ENCODE assay signal across 1 cellular context in genomic region chr2:85545780-85546240, GRCh38.
A peak's percentile ranks its signal among the peaks of the same experiment; 100 is the strongest.
TF ChIP-seq lines count a peak whose summit lies in the region.

No MANE protein-coding gene starts in this region.

TF ChIP-seq in K562, 482 proteins besides CTCF, POLR2A, EP300 and RAD21 (continues in another document):
- no peak for TF ChIP-seq ZBTB12 (CRISPR knock-in tag; IDR thresholded peaks at IDR 0.05)
- TF ChIP-seq BCLAF1 (IDR thresholded peaks at IDR 0.05; ENCODE audit: borderline replicate concordance in 1 of 2, control insufficient read depth in 1 of 2, low read depth in 2 of 2, low read length in 1 of 2) = peak in 1 of 2 experiments; percentile 58; a peak in 2 of 4 replicates
- TF ChIP-seq ZZZ3 (IDR thresholded peaks at IDR 0.05) = 0 out of 2 replicates have a peak, but pooled peaks have one; percentile 17
- TF ChIP-seq ZNF76 (CRISPR knock-in tag; IDR thresholded peaks at IDR 0.05; ENCODE audit: borderline replicate concordance) = no peak
- TF ChIP-seq SIX5 (IDR thresholded peaks at IDR 0.05; ENCODE audit: borderline replicate concordance in 1 of 2, insufficient read depth in 1 of 2, low read depth in 1 of 2, low read length in 2 of 2) = no peak
- TF ChIP-seq HMGN3 (IDR thresholded peaks at IDR 0.05; ENCODE audit: borderline replicate concordance, extremely low read depth, insufficient read length, low read depth, low read length) = no peak
- TF ChIP-seq MBD2 (IDR thresholded peaks at IDR 0.05; ENCODE audit: borderline replicate concordance, low read depth) = no peak
- TF ChIP-seq ZNF395 (CRISPR knock-in tag; IDR thresholded peaks at IDR 0.05) = no peak
- TF ChIP-seq ZMIZ1 (IDR thresholded peaks at IDR 0.05; ENCODE audit: low read depth in 2 of 2, low read length in 2 of 2) = peak in 1 of 2 experiments; percentile 43; a peak in 1 of 4 replicates
- TF ChIP-seq ZFX (CRISPR knock-in tag; IDR thresholded peaks at IDR 0.05) = peak; percentile 6; the same call in 1 of the 2 replicates
- no peak for TF ChIP-seq ZBTB49 (CRISPR knock-in tag; IDR thresholded peaks at IDR 0.05; ENCODE audit: borderline replicate concordance)
- TF ChIP-seq ZC3H4 (CRISPR knock-in tag; IDR thresholded peaks at IDR 0.05; ENCODE audit: borderline replicate concordance) = no peak
- no peak for TF ChIP-seq BACH1 (tag; IDR thresholded peaks at IDR 0.05)
- no peak for TF ChIP-seq HCFC1 (IDR thresholded peaks at IDR 0.05; ENCODE audit: low read depth, low read length)
- no peak for TF ChIP-seq SNRNP70 (optimal IDR thresholded peaks at IDR 0.05; ENCODE audit: low read depth, low read length)
- TF ChIP-seq ZSCAN29 (IDR thresholded peaks at IDR 0.05) = no peak
- TF ChIP-seq ZNF3 (CRISPR knock-in tag; IDR thresholded peaks at IDR 0.05) = no peak
- no peak for TF ChIP-seq ZNF280B (CRISPR knock-in tag; IDR thresholded peaks at IDR 0.05)
- TF ChIP-seq ZNF354B (CRISPR knock-in tag; IDR thresholded peaks at IDR 0.05) = no peak
- no peak for TF ChIP-seq MITF (IDR thresholded peaks at IDR 0.05)
- TF ChIP-seq ZNF644 (tag; IDR thresholded peaks at IDR 0.05; ENCODE audit: low read depth) = no peak
- TF ChIP-seq PYGO2 (tag; IDR thresholded peaks at IDR 0.05) = no peak
- peak; percentile 62; the same call in 1 of the 2 replicates for TF ChIP-seq PHTF2 (CRISPR knock-in tag; IDR thresholded peaks at IDR 0.05)
- no peak for TF ChIP-seq NEUROD1 (IDR thresholded peaks at IDR 0.05; ENCODE audit: borderline replicate concordance, low read depth, low read length, partially characterized antibody)
- TF ChIP-seq ZNF23 (CRISPR knock-in tag; IDR thresholded peaks at IDR 0.05) = no peak
- TF ChIP-seq ARNT (IDR thresholded peaks at IDR 0.05) = no peak
- TF ChIP-seq ZNF140 (CRISPR knock-in tag; IDR thresholded peaks at IDR 0.05) = no peak
- TF ChIP-seq CC2D1A (IDR thresholded peaks at IDR 0.05) = no peak
- TF ChIP-seq THRB (CRISPR knock-in tag; conservative IDR thresholded peaks at IDR 0.05) = no peak
- TF ChIP-seq ZNF740 (CRISPR knock-in tag; IDR thresholded peaks at IDR 0.05) = no peak
- no peak for TF ChIP-seq ZNF740 (tag; IDR thresholded peaks at IDR 0.05)
- TF ChIP-seq ZSCAN32 (CRISPR knock-in tag; IDR thresholded peaks at IDR 0.05) = no peak
- TF ChIP-seq SP2 (IDR thresholded peaks at IDR 0.05; ENCODE audit: extremely low read depth, low read depth, low read length, poor library complexity, severe bottlenecking) = no peak
- TF ChIP-seq E2F4 (CRISPR knock-in tag; IDR thresholded peaks at IDR 0.05; ENCODE audit: low read depth) = no peak
- no peak for TF ChIP-seq ZBTB5 (IDR thresholded peaks at IDR 0.05)
- TF ChIP-seq PRPF4 (IDR thresholded peaks at IDR 0.05; ENCODE audit: insufficient read depth, low read depth, low read length, poor library complexity, severe bottlenecking) = no peak
- TF ChIP-seq ZBTB1 (CRISPR knock-in tag; IDR thresholded peaks at IDR 0.05; ENCODE audit: borderline replicate concordance, low read depth) = no peak
